ENCODE assay signal across 1 cellular context in the genomic region with DNA sequence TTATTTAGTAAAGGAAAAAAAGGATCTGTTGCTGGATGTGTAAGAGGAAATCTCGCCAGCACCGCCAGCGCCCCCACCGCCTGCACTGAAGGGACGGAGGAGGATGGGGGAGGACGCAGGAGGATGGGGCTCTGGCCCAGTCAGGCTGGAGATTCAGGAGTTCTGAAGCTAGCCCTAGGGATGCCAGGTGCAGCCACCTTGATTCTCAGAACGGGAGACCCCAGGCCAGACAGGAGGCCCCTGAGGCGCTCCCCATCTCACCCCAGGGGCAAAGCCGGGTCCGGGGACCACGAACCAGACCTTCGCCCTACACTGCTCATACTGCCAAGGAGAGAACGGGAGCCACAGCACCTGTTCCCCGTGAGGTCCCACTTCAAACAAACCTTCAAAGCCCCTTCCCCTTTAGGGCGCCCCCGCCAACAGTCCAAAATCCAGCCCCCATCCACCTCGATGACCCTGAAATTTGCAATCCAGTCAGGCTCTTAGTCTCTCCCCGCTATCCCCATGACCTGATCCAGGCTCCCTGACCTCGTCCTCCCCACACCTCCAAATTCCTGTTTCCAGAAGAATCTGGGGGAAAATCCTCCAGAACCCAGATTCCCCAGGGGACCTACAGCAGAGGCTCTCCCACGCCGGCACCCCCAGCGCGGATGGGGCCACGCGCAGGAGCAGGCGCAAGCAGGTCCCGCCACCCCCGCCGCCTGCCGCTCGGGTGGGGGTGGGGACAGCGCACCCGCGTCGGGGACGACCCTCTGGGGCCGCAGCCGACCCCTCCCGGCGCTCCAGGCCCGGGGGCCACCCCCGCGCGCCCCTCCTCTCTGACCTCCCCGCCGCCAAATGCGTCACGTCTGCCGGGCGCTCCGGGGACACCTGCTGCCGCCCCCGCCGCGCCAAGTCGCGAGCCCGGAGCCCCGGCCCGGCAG.
TF ChIP-seq lines count a peak whose summit lies in the region.

No MANE protein-coding gene starts in this region.

TF ChIP-seq in HepG2, 621 proteins besides CTCF, POLR2A, EP300 and RAD21:
- TF ChIP-seq EZH2 (conservative IDR thresholded peaks at IDR 0.05; ENCODE audit: low read depth, low read length): 0 out of 2 replicates have a peak, but pooled peaks have one; percentile 46
- TF ChIP-seq, protein P1, sequence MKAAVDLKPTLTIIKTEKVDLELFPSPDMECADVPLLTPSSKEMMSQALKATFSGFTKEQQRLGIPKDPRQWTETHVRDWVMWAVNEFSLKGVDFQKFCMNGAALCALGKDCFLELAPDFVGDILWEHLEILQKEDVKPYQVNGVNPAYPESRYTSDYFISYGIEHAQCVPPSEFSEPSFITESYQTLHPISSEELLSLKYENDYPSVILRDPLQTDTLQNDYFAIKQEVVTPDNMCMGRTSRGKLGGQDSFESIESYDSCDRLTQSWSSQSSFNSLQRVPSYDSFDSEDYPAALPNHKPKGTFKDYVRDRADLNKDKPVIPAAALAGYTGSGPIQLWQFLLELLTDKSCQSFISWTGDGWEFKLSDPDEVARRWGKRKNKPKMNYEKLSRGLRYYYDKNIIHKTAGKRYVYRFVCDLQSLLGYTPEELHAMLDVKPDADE (CRISPR knock-in tag; IDR thresholded peaks at IDR 0.05): no peak
TF ChIP-seq in HepG2: peak in this region for 1.
